In the genomic region with DNA sequence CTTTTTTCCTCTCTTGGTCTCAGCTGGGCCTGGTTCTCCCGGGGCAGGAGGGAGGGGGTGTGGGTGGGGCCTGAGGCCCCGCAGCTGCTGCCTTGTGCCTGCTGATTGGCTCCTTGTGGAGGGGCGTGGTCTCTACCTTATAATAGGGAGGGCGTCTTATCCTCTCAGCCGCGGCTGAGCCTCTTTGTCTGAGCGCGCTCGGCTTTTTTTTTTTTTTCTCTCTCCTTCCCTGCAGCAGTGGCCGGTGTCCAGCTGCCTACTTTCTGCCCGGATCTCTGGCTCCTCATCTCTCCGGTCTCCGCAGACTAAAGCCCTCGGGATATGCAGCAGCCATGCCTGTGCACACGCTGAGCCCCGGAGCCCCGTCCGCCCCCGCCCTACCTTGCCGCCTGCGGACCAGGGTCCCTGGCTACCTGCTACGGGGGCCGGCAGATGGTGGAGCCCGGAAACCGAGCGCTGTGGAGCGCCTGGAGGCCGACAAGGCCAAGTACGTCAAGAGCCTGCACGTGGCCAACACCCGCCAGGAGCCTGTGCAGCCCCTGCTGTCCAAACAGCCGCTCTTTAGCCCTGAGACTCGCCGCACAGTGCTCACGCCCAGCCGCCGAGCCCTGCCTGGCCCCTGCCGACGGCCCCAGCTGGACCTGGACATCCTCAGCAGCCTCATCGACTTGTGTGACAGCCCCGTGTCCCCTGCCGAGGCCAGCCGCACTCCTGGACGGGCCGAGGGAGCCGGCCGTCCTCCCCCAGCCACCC, we compare ENCODE assay signal across 8 cellular contexts. TPM values are rescaled to one million over a fixed set of nuclear protein-coding genes. Genes with fewer than 3 reads are reported as not detected.
DNase-seq lines count a peak whose midpoint lies in the region; ATAC-seq and TF ChIP-seq lines count a peak whose summit lies in the region.

No MANE protein-coding gene starts in this region.

- H3K4me2 ChIP-seq in HCT116 (ENCODE audit: low read length) = peak overlapping the region; percentile 98

- H3K9ac ChIP-seq in HCT116 (ENCODE audit: low read length) (no peak overlapping the region), adipocyte (ENCODE audit: low read length) (peak overlapping the region; percentile 40)

- peaks cover 3% of the 10 kb centered on the region for H3K27me3 Mint-ChIP-seq in progenitor cell of endocrine pancreas

- H3K4me1 Mint-ChIP-seq in progenitor cell of endocrine pancreas (ENCODE audit: low read depth) = peaks cover 10% of the 10 kb centered on the region

- H3K27ac ChIP-seq in HCT116 (ENCODE audit: low read depth, low read length) (peak overlapping the region; percentile 34; the same call in 1 of the 2 replicates), upper lobe of left lung (peak overlapping the region in 2 of 4 donors; percentile 9 to 74)

- POLR2A ChIA-PET in HCT116 (lab: Charles Lee) = no interaction called here

- H3K79me2 ChIP-seq in HCT116 (ENCODE audit: insufficient read depth, low read length) = peaks cover 42% of the 10 kb centered on the region

- CTCF ChIA-PET in HCT116 (lab: Charles Lee) = interaction anchor here (0.7 to 0.8 kb wide), 2 partner anchors 11 to 577 kb away, joined by 3 to 4 read pairs; a partner anchor contains a TSS

- TF ChIP-seq POLR2A in HCT116 (IDR thresholded peaks at IDR 0.05; ENCODE audit: borderline replicate concordance, extremely low read depth, insufficient read depth, insufficient read length) = no peak
- TF ChIP-seq POLR2A in upper lobe of left lung (IDR thresholded peaks at IDR 0.05) = no peak

- in situ Hi-C loops in G401 (cut with HindIII; ENCODE audit: low sequenced_read_pairs) = no loop called here

- no peaks in the 10 kb centered on the region for H3K9me3 Mint-ChIP-seq in progenitor cell of endocrine pancreas (ENCODE audit: low read depth)

- WGBS in upper lobe of left lung, 2 donors = 12 to 17% methylated on average over 19 to 37 of the region's 47 CpGs

- H4K20me1 ChIP-seq in HCT116 (ENCODE audit: insufficient read depth) = no peaks in the 10 kb centered on the region

- intact Hi-C loops in HCT116 (cut with micrococcal nuclease) (no loop called here), left cardiac atrium (cut with DNase I) (no loop called here)

- DNase-seq in G401 (ENCODE audit: low spot score) = peak; percentile 96
- peak; percentile 56 for DNase-seq in HCT116 (ENCODE audit: low read depth, low spot score)
- peak; percentile 75 for DNase-seq in NCI-H1048 (lab: John Stamatoyannopoulos, UW)
- peak; percentile 93 for DNase-seq in T follicular helper cell (ENCODE audit: low read depth)
- peak; percentile 93 for DNase-seq in adipocyte (ENCODE audit: low read depth)
- DNase-seq in left cardiac atrium = peak; percentile 94
- DNase-seq in progenitor cell of endocrine pancreas (ENCODE audit: low spot score, unreplicated experiment) = peak; percentile 76
- DNase-seq in upper lobe of left lung = peak; percentile 92 to 97

- peaks cover 26 to 38% of the 10 kb centered on the region in 2 experiments for H3K4me1 ChIP-seq in HCT116 (ENCODE audit: control insufficient read depth in 1 of 2, insufficient read depth in 2 of 2, low read length in 2 of 2)
- H3K4me1 ChIP-seq in adipocyte (ENCODE audit: control insufficient read depth, insufficient read depth, low read length) = no peaks in the 10 kb centered on the region
- peaks cover 33 to 68% (median 54%) of the 10 kb centered on the region in 4 donors for H3K4me1 ChIP-seq in upper lobe of left lung

- no peak for TF ChIP-seq EP300 in upper lobe of left lung (IDR thresholded peaks at IDR 0.05)

- peaks cover 5% of the 10 kb centered on the region for H3K36me3 Mint-ChIP-seq in progenitor cell of endocrine pancreas (ENCODE audit: insufficient read depth)

- H3K9me3 ChIP-seq in HCT116 (ENCODE audit: control insufficient read depth in 1 of 2, insufficient read depth in 1 of 2, low read depth in 1 of 2, low read length in 2 of 2) (no peaks in the 10 kb centered on the region), adipocyte (ENCODE audit: control insufficient read depth, low read length) (no peaks in the 10 kb centered on the region), upper lobe of left lung (no peaks in the 10 kb centered on the region)

- peak overlapping the region; percentile 70 for H3K4me3 Mint-ChIP-seq in progenitor cell of endocrine pancreas (ENCODE audit: low read depth)

- H3K9me2 ChIP-seq in HCT116 (ENCODE audit: insufficient read depth) = no peaks in the 10 kb centered on the region

- ATAC-seq in HCT116 (peak; percentile 90), left cardiac atrium (peak; percentile 98 to 99), upper lobe of left lung (ENCODE audit: low FRiP score in 2 of 2) (peak; percentile 88 to 95)

- no peak for TF ChIP-seq RAD21 in HCT116 (IDR thresholded peaks at IDR 0.05; ENCODE audit: low read depth)

- TF ChIP-seq CTCF in HCT116 (IDR thresholded peaks at IDR 0.05 in 2 of 3, conservative IDR thresholded peaks at IDR 0.05 in 1 of 3; ENCODE audit: borderline replicate concordance in 1 of 3, insufficient read depth in 1 of 3, low read depth in 2 of 3, low read length in 2 of 3) = no peak
- no peak for TF ChIP-seq CTCF in progenitor cell of endocrine pancreas (IDR thresholded peaks at IDR 0.05; ENCODE audit: unreplicated experiment)
- peak in 2 of 6 experiments; percentile 9 to 12 for TF ChIP-seq CTCF in upper lobe of left lung (IDR thresholded peaks at IDR 0.05)

- no peak overlapping the region for H2AFZ ChIP-seq in HCT116 (ENCODE audit: low read depth, low read length, poor library complexity, severe bottlenecking)

- H3K4me3 ChIP-seq in HCT116 (replicated peaks in 1 of 2; ENCODE audit: low read depth in 1 of 2, low read length in 2 of 2) (no peak overlapping the region), adipocyte (ENCODE audit: low read length) (peak overlapping the region; percentile 63), upper lobe of left lung (peak overlapping the region in 3 of 4 donors; percentile 39 to 49 (median 46))

- H3K27ac Mint-ChIP-seq in progenitor cell of endocrine pancreas = peak overlapping the region; percentile 93

- H3K27me3 ChIP-seq in HCT116 (ENCODE audit: insufficient read depth, low read length) (no peaks in the 10 kb centered on the region), adipocyte (replicated peaks; ENCODE audit: control insufficient read depth, insufficient read depth, low read length) (peaks cover 9% of the 10 kb centered on the region), upper lobe of left lung (no peaks in the 10 kb centered on the region)

- H3K36me3 ChIP-seq in HCT116 (ENCODE audit: control insufficient read depth in 1 of 2, insufficient read depth in 2 of 2, low read length in 2 of 2) = peaks cover 8 to 10% of the 10 kb centered on the region in 2 experiments; a peak in 3 of 4 replicates
- H3K36me3 ChIP-seq in adipocyte (ENCODE audit: control insufficient read depth, insufficient read depth, low read length, severe bottlenecking) = no peaks in the 10 kb centered on the region
- peaks cover 0 to 9% (median 3%) of the 10 kb centered on the region in 4 donors for H3K36me3 ChIP-seq in upper lobe of left lung

- BruUV-seq in HCT116 (replicated peaks; lab: Mats Ljungman, UMichigan) = no TSS peak

- RAD21 ChIA-PET in HCT116 (lab: Charles Lee; ENCODE audit: low non-redundant PET in 1 of 2, low total read pairs in 2 of 2, uncharacterized antibody in 2 of 2, unreplicated experiment in 2 of 2) = no interaction called here

TF ChIP-seq in HCT116, 20 proteins besides CTCF, POLR2A, EP300 and RAD21:
- TF ChIP-seq JUND (IDR thresholded peaks at IDR 0.05) = no peak
- TF ChIP-seq SP1 (IDR thresholded peaks at IDR 0.05; ENCODE audit: low read depth) = no peak

RNA-seq across cellular contexts. Expression of a gene that starts 11.1 kb away (rescaled TPM):
- 8.1 and 9.5 TPM in 2 replicates for total RNA-seq in G401 (2014; rRNA removed; shearing (Covaris generic))
- total RNA-seq in HCT116 (2021; ENCODE audit: unreplicated experiment) (26.4 TPM), left cardiac atrium (1 to 10 TPM; 4.0 to 4.4 TPM), progenitor cell of endocrine pancreas (17.4 and 17.9 TPM in 2 replicates), upper lobe of left lung (10 to 100 TPM; 13.2 to 27.9 (median 19.9) TPM)
- 26.3 and 30.1 TPM in 2 replicates for polyA plus RNA-seq in HCT116 (2012)

Comparison
In these comparisons a context has a peak if more than half of its experiments do, and no peak if none do; other contexts are left out.
1. H3K4me3 ChIP-seq: peak in adipocyte (single experiment) and upper lobe of left lung (3 of 4); none in HCT116 (0 of 2).
2. Peak in every context shown above with its lines, with median percentiles within 50 percentile points of each other: DNase-seq and ATAC-seq.